Comparison of ENCODE assay signal across 10 cellular contexts in the genomic region with DNA sequence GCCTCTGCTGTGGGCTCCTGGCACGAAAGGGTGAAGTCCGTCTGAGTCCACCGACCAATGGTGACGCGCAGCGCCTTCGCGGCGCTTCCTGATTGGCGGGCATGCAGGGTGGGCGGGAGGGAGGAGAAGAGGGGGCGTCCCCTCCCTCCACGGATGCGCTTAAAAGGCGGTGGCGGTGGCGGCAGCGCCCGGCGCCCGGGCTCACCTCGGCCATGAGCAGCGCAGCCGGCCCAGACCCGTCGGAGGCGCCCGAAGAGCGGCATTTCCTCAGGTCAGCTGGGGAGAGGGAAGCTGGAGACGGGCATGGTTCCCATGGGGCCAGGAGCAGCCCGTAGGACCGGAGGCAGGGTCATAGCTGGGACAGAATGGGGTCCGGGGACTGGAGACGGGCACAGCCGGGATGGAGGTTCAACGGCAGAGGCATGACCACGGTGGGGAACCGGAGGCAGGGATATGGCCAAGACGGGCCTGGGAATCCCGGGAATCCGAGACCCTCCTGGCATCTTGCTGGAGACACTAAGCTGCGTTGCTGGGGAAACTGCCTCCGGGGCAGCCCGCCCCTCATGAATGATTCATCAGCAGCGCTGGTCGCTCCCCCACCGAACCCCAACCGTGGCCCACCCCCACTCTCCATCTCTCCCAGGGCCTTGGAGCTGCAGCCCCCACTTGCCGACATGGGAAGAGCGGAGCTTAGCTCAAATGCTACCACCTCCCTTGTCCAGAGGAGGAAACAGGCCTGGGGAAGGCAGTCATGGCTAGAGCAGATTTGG. TPM values are rescaled to one million over a fixed set of nuclear protein-coding genes. Genes with fewer than 3 reads are reported as not detected.
DNase-seq lines count a peak whose midpoint lies in the region; ATAC-seq and TF ChIP-seq lines count a peak whose summit lies in the region.
"Had no signal": no experiment of that assay in that cellular context is flagged by ENCODE, and none has a peak within 500 bp of the region (broad histone marks: within the 10 kb centered on the region; RNA-seq: fewer than 3 reads in every experiment).

A gene with protein sequence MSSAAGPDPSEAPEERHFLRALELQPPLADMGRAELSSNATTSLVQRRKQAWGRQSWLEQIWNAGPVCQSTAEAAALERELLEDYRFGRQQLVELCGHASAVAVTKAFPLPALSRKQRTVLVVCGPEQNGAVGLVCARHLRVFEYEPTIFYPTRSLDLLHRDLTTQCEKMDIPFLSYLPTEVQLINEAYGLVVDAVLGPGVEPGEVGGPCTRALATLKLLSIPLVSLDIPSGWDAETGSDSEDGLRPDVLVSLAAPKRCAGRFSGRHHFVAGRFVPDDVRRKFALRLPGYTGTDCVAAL (plus strand): TSS at position 191 of the 770 bp plus-strand sequence. CDS start 22 bp downstream, at position 213.

- no peak for DNase-seq in activated naive CD8-positive, alpha-beta T cell treated with anti-CD3 and anti-CD28 coated beads, Interleukin-2, amount 10 ng/mL, durations not matched to agents 7 days and 5 days
- no peak for DNase-seq in activated naive CD8-positive, alpha-beta T cell treated with anti-CD3 and anti-CD28 coated beads for 36 hours
- peak; percentile 77 for DNase-seq in cerebellar cortex (ENCODE audit: low spot score)
- DNase-seq in iPS-NIHi7 (ENCODE audit: extremely low spot score), result peak; percentile 66
- DNase-seq in ureter (ENCODE audit: low spot score), result no peak
- no peak for DNase-seq in GM20000 (ENCODE audit: low spot score)
- no peak for DNase-seq in UCSD-AML1 (lab: John Stamatoyannopoulos, UW; ENCODE audit: unreplicated experiment)
- DNase-seq: HCEC 1CT, NCI-H2171 treated with DMSO at 0.1 percent for 48 hours had no signal

- no peak for TF ChIP-seq CTCF in GM20000 (IDR thresholded peaks at IDR 0.05; ENCODE audit: extremely low read depth, missing control alignments)

- H3K9me3 Mint-ChIP-seq in activated naive CD8-positive, alpha-beta T cell treated with anti-CD3 and anti-CD28 coated beads, Interleukin-2, amount 10 ng/mL, durations not matched to agents 7 days and 5 days, result no peaks in the 10 kb centered on the region
- H3K9me3 Mint-ChIP-seq in activated naive CD8-positive, alpha-beta T cell treated with anti-CD3 and anti-CD28 coated beads for 36 hours, result no peaks in the 10 kb centered on the region

- H3K36me3 Mint-ChIP-seq in activated naive CD8-positive, alpha-beta T cell treated with anti-CD3 and anti-CD28 coated beads, Interleukin-2, amount 10 ng/mL, durations not matched to agents 7 days and 5 days, result peaks cover 13% of the 10 kb centered on the region
- H3K36me3 Mint-ChIP-seq in activated naive CD8-positive, alpha-beta T cell treated with anti-CD3 and anti-CD28 coated beads for 36 hours, result peaks cover 4% of the 10 kb centered on the region

- no peak within 1 kb of the TSS for H3K4me3 Mint-ChIP-seq in activated naive CD8-positive, alpha-beta T cell treated with anti-CD3 and anti-CD28 coated beads, Interleukin-2, amount 10 ng/mL, durations not matched to agents 7 days and 5 days
- no peak within 1 kb of the TSS for H3K4me3 Mint-ChIP-seq in activated naive CD8-positive, alpha-beta T cell treated with anti-CD3 and anti-CD28 coated beads for 36 hours

- no peak within 1 kb of the TSS for H3K27ac Mint-ChIP-seq in activated naive CD8-positive, alpha-beta T cell treated with anti-CD3 and anti-CD28 coated beads, Interleukin-2, amount 10 ng/mL, durations not matched to agents 7 days and 5 days
- no peak within 1 kb of the TSS for H3K27ac Mint-ChIP-seq in activated naive CD8-positive, alpha-beta T cell treated with anti-CD3 and anti-CD28 coated beads for 36 hours

- peaks cover 17% of the 10 kb centered on the region for H3K4me1 Mint-ChIP-seq in activated naive CD8-positive, alpha-beta T cell treated with anti-CD3 and anti-CD28 coated beads, Interleukin-2, amount 10 ng/mL, durations not matched to agents 7 days and 5 days
- peaks cover 14% of the 10 kb centered on the region for H3K4me1 Mint-ChIP-seq in activated naive CD8-positive, alpha-beta T cell treated with anti-CD3 and anti-CD28 coated beads for 36 hours

- no peak for ATAC-seq in activated naive CD8-positive, alpha-beta T cell treated with anti-CD3 and anti-CD28 coated beads, Interleukin-2, amount 10 ng/mL, durations not matched to agents 7 days and 5 days (ENCODE audit: low read depth)
- no peak for ATAC-seq in HG03025 (IDR thresholded peaks at IDR 0.05; ENCODE audit: low FRiP score, unreplicated experiment)

- POLR2A ChIA-PET in activated naive CD8-positive, alpha-beta T cell treated with anti-CD3 and anti-CD28 coated beads, Interleukin-2, amount 10 ng/mL, durations not matched to agents 7 days and 5 days (lab: Charles Lee), result no interaction called here

- H3K27me3 Mint-ChIP-seq in activated naive CD8-positive, alpha-beta T cell treated with anti-CD3 and anti-CD28 coated beads, Interleukin-2, amount 10 ng/mL, durations not matched to agents 7 days and 5 days, result no peaks in the 10 kb centered on the region
- no peaks in the 10 kb centered on the region for H3K27me3 Mint-ChIP-seq in activated naive CD8-positive, alpha-beta T cell treated with anti-CD3 and anti-CD28 coated beads for 36 hours

RNA-seq across cellular contexts. Expression of the gene that starts here (rescaled TPM):
- total RNA-seq in activated naive CD8-positive, alpha-beta T cell treated with anti-CD3 and anti-CD28 coated beads, Interleukin-2, amount 10 ng/mL, durations not matched to agents 7 days and 5 days, result 10 to 100 TPM; 11.7 to 11.9 TPM
- 1 to 10 TPM; 5.7 to 7.8 TPM for total RNA-seq in activated naive CD8-positive, alpha-beta T cell treated with anti-CD3 and anti-CD28 coated beads for 36 hours
- 14.1 TPM for total RNA-seq in ureter

Comparison
In these comparisons a context has a peak if more than half of its experiments do, and no peak if none do; other contexts are left out.
1. DNase-seq: peak in cerebellar cortex (single experiment) and iPS-NIHi7 (single experiment); none in activated naive CD8-positive, alpha-beta T cell treated with anti-CD3 and anti-CD28 coated beads, Interleukin-2, amount 10 ng/mL, durations not matched to agents 7 days and 5 days (single experiment), activated naive CD8-positive, alpha-beta T cell treated with anti-CD3 and anti-CD28 coated beads for 36 hours (single experiment), ureter (single experiment), GM20000 (single experiment) and UCSD-AML1 (single experiment).